In genomic region chr7:44222776-44223261, GRCh38 we compare ENCODE assay signal across 24 cellular contexts. TPM values are rescaled to one million over a fixed set of nuclear protein-coding genes. Genes with fewer than 3 reads are reported as not detected.
A peak's percentile ranks its signal among the peaks of the same experiment; 100 is the strongest.
DNase-seq lines count a peak whose midpoint lies in the region; ATAC-seq, FAIRE-seq and TF ChIP-seq lines count a peak whose summit lies in the region.
"Had no signal": no experiment of that assay in that cellular context is flagged by ENCODE, and none has a peak within 500 bp of the region (broad histone marks: within the 10 kb centered on the region; RNA-seq: fewer than 3 reads in every experiment).

No MANE protein-coding gene starts in this region.

- no peaks in the 10 kb centered on the region for H3K36me3 Mint-ChIP-seq in CD8-positive, alpha-beta memory T cell
- H3K36me3 Mint-ChIP-seq: IgD-negative memory B cell had no signal

- peaks cover 20% of the 10 kb centered on the region for H3K36me3 ChIP-seq in WERI-Rb-1
- H3K36me3 ChIP-seq in lower lobe of right lung: no peaks in the 10 kb centered on the region
- H3K36me3 ChIP-seq in CD8-positive, alpha-beta memory T cell (ENCODE audit: insufficient read depth, low read length): no peaks in the 10 kb centered on the region
- H3K36me3 ChIP-seq: BLaER1 treated with 17β-estradiol and CSF1 and Interleukin-3, amounts not matched to agents 10 nM and 100 nM; cardiac muscle cell had no signal

- no peaks in the 10 kb centered on the region for H3K4me1 ChIP-seq in lower lobe of right lung
- no peaks in the 10 kb centered on the region for H3K4me1 ChIP-seq in CD8-positive, alpha-beta memory T cell (ENCODE audit: insufficient read depth, low read length)
- H3K4me1 ChIP-seq: BLaER1 treated with 17β-estradiol and CSF1 and Interleukin-3, amounts not matched to agents 10 nM and 100 nM had no signal

- no peak for TF ChIP-seq CTCF in WERI-Rb-1 (IDR thresholded peaks at IDR 0.05; ENCODE audit: low read depth, low read length)
- TF ChIP-seq CTCF in lower lobe of right lung (IDR thresholded peaks at IDR 0.05): no peak

- peak; percentile 84 for DNase-seq in COLO668 (lab: John Stamatoyannopoulos, UW; ENCODE audit: unreplicated experiment)
- DNase-seq in HTR-8/SVneo (ENCODE audit: insufficient read length, low spot score): no peak
- DNase-seq in WERI-Rb-1: no peak
- DNase-seq in lower lobe of right lung: peak; percentile 27
- no peak for DNase-seq in islet precursor cell
- no peak for DNase-seq in CD8-positive, alpha-beta memory T cell
- DNase-seq in AG08396 (ENCODE audit: low spot score): no peak
- DNase-seq: activated CD4-positive, alpha-beta T cell treated with anti-CD3 and anti-CD28 coated beads, Interleukin-2, amount 10 ng/mL, durations not matched to agents 24 days and 14 days; activated naive CD4-positive, alpha-beta T cell treated with Interleukin-2 at 50 U/mL for 16 hours; activated T-cell treated with anti-CD3 and anti-CD28 coated beads, Interleukin-2, amount 50 U/mL, for 48 hours; amygdala; Calu3; dermis blood vessel endothelial cell; NCI-H1105 treated with DMSO at 0.1 percent for 48 hours; NCI-H524 treated with DMSO at 0.1 percent for 48 hours; stimulated activated CD4-positive, alpha-beta T cell treated with anti-CD3 and anti-CD28 coated beads, Interleukin-1b, Interleukin-23, amount 100 ng/mL, for 48 hours had no signal

- POLR2A ChIA-PET in CD8-positive, alpha-beta memory T cell (lab: Charles Lee): no interaction called here

- H3K9me3 ChIP-seq in WERI-Rb-1 (ENCODE audit: severe bottlenecking): no peaks in the 10 kb centered on the region
- H3K9me3 ChIP-seq in lower lobe of right lung: no peaks in the 10 kb centered on the region
- H3K9me3 ChIP-seq in CD8-positive, alpha-beta memory T cell (ENCODE audit: low read length): no peaks in the 10 kb centered on the region
- H3K9me3 ChIP-seq: BLaER1 treated with 17β-estradiol and CSF1 and Interleukin-3, amounts not matched to agents 10 nM and 100 nM had no signal

- H3K27ac ChIP-seq in WERI-Rb-1 (peak overlapping the region; percentile 79), lower lobe of right lung (no peak overlapping the region)
- H3K27ac ChIP-seq in CD8-positive, alpha-beta memory T cell (ENCODE audit: low read depth, low read length): no peak overlapping the region
- H3K27ac ChIP-seq: BLaER1 treated with 17β-estradiol and CSF1 and Interleukin-3, amounts not matched to agents 10 nM and 100 nM; skin epidermis; VCaP had no signal

- peak; percentile 64 for FAIRE-seq in HTR-8/SVneo (lab: Jason Lieb, UNC)
- FAIRE-seq: endometrium had no signal

- no peak overlapping the region for H3K27ac Mint-ChIP-seq in CD8-positive, alpha-beta memory T cell
- H3K27ac Mint-ChIP-seq: activated CD4-positive, alpha-beta T cell treated with anti-CD3 and anti-CD28 coated beads, Interleukin-2, amount 10 ng/mL, durations not matched to agents 24 days and 14 days; progenitor cell of endocrine pancreas had no signal

- H3K4me3 Mint-ChIP-seq in CD8-positive, alpha-beta memory T cell: no peak overlapping the region
- H3K4me3 Mint-ChIP-seq: activated CD4-positive, alpha-beta T cell treated with anti-CD3 and anti-CD28 coated beads, Interleukin-2, amount 10 ng/mL, durations not matched to agents 24 days and 14 days; IgD-negative memory B cell; neural crest cell had no signal

- H3K4me3 ChIP-seq in WERI-Rb-1 (ENCODE audit: low read depth, low read length): no peak overlapping the region
- no peak overlapping the region for H3K4me3 ChIP-seq in lower lobe of right lung
- no peak overlapping the region for H3K4me3 ChIP-seq in CD8-positive, alpha-beta memory T cell (ENCODE audit: low read length)
- H3K4me3 ChIP-seq: BLaER1 treated with 17β-estradiol and CSF1 and Interleukin-3, amounts not matched to agents 10 nM and 100 nM; cardiac muscle cell; skin epidermis had no signal

- no peaks in the 10 kb centered on the region for H3K4me1 Mint-ChIP-seq in CD8-positive, alpha-beta memory T cell
- H3K4me1 Mint-ChIP-seq: activated CD4-positive, alpha-beta T cell treated with anti-CD3 and anti-CD28 coated beads, Interleukin-2, amount 10 ng/mL, durations not matched to agents 24 days and 14 days; IgD-negative memory B cell had no signal

- no peak for ATAC-seq in lower lobe of right lung

- H3K27me3 ChIP-seq in WERI-Rb-1 (ENCODE audit: insufficient read depth, low read depth, severe bottlenecking) (no peaks in the 10 kb centered on the region), lower lobe of right lung (ENCODE audit: low read depth) (peaks cover 22% of the 10 kb centered on the region)
- no peaks in the 10 kb centered on the region for H3K27me3 ChIP-seq in CD8-positive, alpha-beta memory T cell (ENCODE audit: insufficient read depth, low read length, poor library complexity, severe bottlenecking)
- H3K27me3 ChIP-seq: BLaER1 treated with 17β-estradiol and CSF1 and Interleukin-3, amounts not matched to agents 10 nM and 100 nM; cardiac muscle cell had no signal

- intact Hi-C loops in lower lobe of right lung (cut with DNase I): no loop called here

- no peaks in the 10 kb centered on the region for H3K9me3 Mint-ChIP-seq in CD8-positive, alpha-beta memory T cell
- H3K9me3 Mint-ChIP-seq: activated CD4-positive, alpha-beta T cell treated with anti-CD3 and anti-CD28 coated beads, Interleukin-2, amount 10 ng/mL, durations not matched to agents 24 days and 14 days; IgD-negative memory B cell; neural crest cell had no signal

- CTCF ChIA-PET in CD8-positive, alpha-beta memory T cell (lab: Charles Lee): no interaction called here

- peaks cover 4 to 19% of the 10 kb centered on the region in 2 donors for H3K27me3 Mint-ChIP-seq in CD8-positive, alpha-beta memory T cell
- H3K27me3 Mint-ChIP-seq: activated CD4-positive, alpha-beta T cell treated with anti-CD3 and anti-CD28 coated beads, Interleukin-2, amount 10 ng/mL, durations not matched to agents 24 days and 14 days had no signal

RNA-seq across cellular contexts. Expression of gene YKT6, which starts 22.0 kb away (rescaled TPM):
- total RNA-seq in lower lobe of right lung: 58.7 TPM
- total RNA-seq in CD8-positive, alpha-beta memory T cell: 10 to 100 TPM; 92.6 to 94.6 TPM
- polyA plus RNA-seq in CD8-positive, alpha-beta memory T cell: 44.9 TPM

RNA-seq across cellular contexts. Expression of gene GCK, which starts 33.6 kb away (rescaled TPM):
- 0.47 TPM for total RNA-seq in lower lobe of right lung
- 1 to 10 TPM; 1.0 to 1.8 TPM for total RNA-seq in CD8-positive, alpha-beta memory T cell
- polyA plus RNA-seq in CD8-positive, alpha-beta memory T cell: 0.46 TPM
- total RNA-seq: Calu3, dermis blood vessel endothelial cell had no signal

Comparison
In these comparisons a context has a peak if more than half of its experiments do, and no peak if none do; other contexts are left out.
1. DNase-seq: peak in COLO668 (single experiment) and lower lobe of right lung (single experiment); none in HTR-8/SVneo (single experiment), WERI-Rb-1 (single experiment), islet precursor cell (single experiment), CD8-positive, alpha-beta memory T cell (0 of 5) and AG08396 (single experiment).